8 cellular contexts compared by ENCODE assay signal in the genomic region with DNA sequence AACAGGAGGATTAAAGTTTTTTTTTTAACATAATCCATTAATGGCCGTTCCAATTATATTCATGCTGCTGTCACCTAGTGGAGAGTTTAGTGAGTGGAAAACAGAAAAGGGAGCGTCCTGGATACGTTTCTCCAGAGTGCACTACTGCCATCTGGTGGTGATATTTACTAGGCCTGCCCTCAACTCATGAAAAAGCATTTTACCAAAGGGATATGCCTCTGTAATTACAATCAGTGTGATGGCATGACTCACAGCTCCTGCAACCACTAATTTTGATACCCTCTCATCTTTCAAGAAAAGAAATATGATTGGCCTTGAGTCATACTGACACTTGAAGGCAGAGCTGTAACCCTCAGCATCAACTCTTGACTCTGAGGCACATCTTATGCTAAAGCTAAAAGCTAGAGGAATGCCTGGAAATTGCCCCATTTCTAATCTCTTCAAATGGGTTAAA.
DNase-seq lines count a peak whose midpoint lies in the region; ATAC-seq and TF ChIP-seq lines count a peak whose summit lies in the region.

No MANE protein-coding gene starts in this region.

- ATAC-seq in GM18868 (IDR thresholded peaks at IDR 0.05; ENCODE audit: unreplicated experiment), result peak; percentile 87
- ATAC-seq in HG03060 (IDR thresholded peaks at IDR 0.05; ENCODE audit: low read depth, unreplicated experiment), result peak; percentile 84

- in situ Hi-C loops in brain microvascular endothelial cell (cut with HindIII; ENCODE audit: low pct_ligation_motif_present, low sequenced_read_pairs), result no loop called here

- H3K36me3 ChIP-seq in brain microvascular endothelial cell (replicated peaks), result no peaks in the 10 kb centered on the region

- peak; percentile 98 for TF ChIP-seq CTCF in brain microvascular endothelial cell (IDR thresholded peaks at IDR 0.05; ENCODE audit: low read depth, low read length, missing control alignments)

- no peak overlapping the region for H3K4me3 ChIP-seq in brain microvascular endothelial cell (ENCODE audit: low read depth, low read length)

- DNase-seq in AG20443 (ENCODE audit: low spot score) (peak; percentile 77), NCI-H2029 (lab: John Stamatoyannopoulos, UW) (peak; percentile 74), T-helper 22 cell (ENCODE audit: low read depth) (peak; percentile 2), brain microvascular endothelial cell (peak; percentile 90), iPS-NIHi7 (ENCODE audit: extremely low spot score) (peak; percentile 68)
- peak; percentile 36 to 58 for DNase-seq in stimulated activated CD4-positive, alpha-beta T cell treated with anti-CD3 and anti-CD28 coated beads, Interleukin-15, amount 100 ng/mL, for 48 hours (ENCODE audit: low read depth in 2 of 2)

- no peak overlapping the region for H3K27ac ChIP-seq in brain microvascular endothelial cell

- no peaks in the 10 kb centered on the region for H3K27me3 ChIP-seq in brain microvascular endothelial cell (replicated peaks)

Comparison
In these comparisons a context has a peak if more than half of its experiments do, and no peak if none do; other contexts are left out.
1. DNase-seq: peak in every context shown above with its lines; median percentile 90 in brain microvascular endothelial cell; 77 in AG20443; 74 in NCI-H2029; 68 in iPS-NIHi7; 47 in stimulated activated CD4-positive, alpha-beta T cell treated with anti-CD3 and anti-CD28 coated beads, Interleukin-15, amount 100 ng/mL, for 48 hours; 2 in T-helper 22 cell.